In the genomic region with DNA sequence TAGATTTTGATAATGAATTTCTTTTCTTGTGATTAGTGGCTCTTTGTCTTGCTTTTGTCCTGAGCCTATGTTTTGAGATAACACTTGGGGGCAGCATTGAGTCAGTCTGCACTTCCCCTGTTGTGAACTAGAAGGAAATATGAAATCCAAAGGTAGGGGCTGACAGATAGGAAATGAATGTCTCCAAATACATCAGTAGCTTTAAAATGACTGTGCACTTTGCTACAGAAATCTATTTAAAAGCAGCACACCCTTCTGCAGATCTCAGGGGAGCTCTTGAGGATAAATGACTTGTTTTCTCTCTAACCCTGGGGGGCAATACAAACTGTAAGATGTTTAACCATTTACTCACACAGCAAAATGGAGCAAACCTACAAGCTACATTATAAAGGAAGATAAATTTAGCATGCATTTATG, we compare ENCODE assay signal across 8 cellular contexts.
DNase-seq lines count a peak whose midpoint lies in the region; ATAC-seq lines count a peak whose summit lies in the region.

No MANE protein-coding gene starts in this region.

- peak; percentile 29 for DNase-seq in COLO829 (ENCODE audit: low spot score)
- peak; percentile 55 for DNase-seq in H4 (ENCODE audit: low spot score)
- DNase-seq in NCI-H2227 treated with DMSO at 0.1 percent for 48 hours (lab: John Stamatoyannopoulos, UW), result peak; percentile 83
- peak; percentile 21 for DNase-seq in cerebellum (ENCODE audit: low spot score)
- peak; percentile 41 to 88 for DNase-seq in trophoblast cell
- no peak for DNase-seq in HPDE6-E6E7 (ENCODE audit: extremely low spot score)
- DNase-seq in activated CD8-positive, alpha-beta memory T cell treated with anti-CD3 and anti-CD28 coated beads, Interleukin-2, amount 50 U/mL, for 48 hours, result no peak

- no peak overlapping the region for H2AFZ ChIP-seq in trophoblast cell (ENCODE audit: insufficient read depth, low read length, poor library complexity)

- no peak overlapping the region for H4K91ac ChIP-seq in trophoblast cell (ENCODE audit: low read depth, low read length)

- no peak overlapping the region for H2BK5ac ChIP-seq in trophoblast cell (ENCODE audit: low read depth, low read length, poor library complexity)

- ATAC-seq in GM18498 (IDR thresholded peaks at IDR 0.05; ENCODE audit: unreplicated experiment), result no peak

- H3K18ac ChIP-seq in trophoblast cell (ENCODE audit: low read length), result no peak overlapping the region

- no peaks in the 10 kb centered on the region for H3K27me3 ChIP-seq in trophoblast cell (ENCODE audit: insufficient read depth, low read length)

- H4K12ac ChIP-seq in trophoblast cell (ENCODE audit: low read depth, low read length), result no peak overlapping the region

- no peak overlapping the region for H2BK120ac ChIP-seq in trophoblast cell (ENCODE audit: insufficient read depth, low read length, poor library complexity)

- H2BK12ac ChIP-seq in trophoblast cell (ENCODE audit: low read length), result no peak overlapping the region

- H3K9me3 ChIP-seq in trophoblast cell (ENCODE audit: insufficient read depth, low read depth, low read length), result no peaks in the 10 kb centered on the region

- no peaks in the 10 kb centered on the region for H3K36me3 ChIP-seq in trophoblast cell (ENCODE audit: control insufficient read depth in 1 of 2, insufficient read depth in 2 of 2, low read length in 2 of 2)

- H3K79me1 ChIP-seq in trophoblast cell (ENCODE audit: low read length), result no peaks in the 10 kb centered on the region

- H3K14ac ChIP-seq in trophoblast cell (ENCODE audit: low read length), result no peak overlapping the region

- no peak overlapping the region for H3K4me3 ChIP-seq in trophoblast cell (ENCODE audit: low read depth, low read length)

- no peak overlapping the region for H3K9ac ChIP-seq in trophoblast cell (ENCODE audit: low read length)

- no peak overlapping the region for H3K27ac ChIP-seq in trophoblast cell (ENCODE audit: low read depth, low read length)

- H3K23ac ChIP-seq in trophoblast cell (ENCODE audit: low read length), result no peak overlapping the region

- H3K79me2 ChIP-seq in trophoblast cell (ENCODE audit: control insufficient read depth, insufficient read depth, low read length, poor library complexity), result no peaks in the 10 kb centered on the region

- H3K4me2 ChIP-seq in trophoblast cell (ENCODE audit: low read length), result no peak overlapping the region

- no peak overlapping the region for H2AK5ac ChIP-seq in trophoblast cell (ENCODE audit: low read length)

- H3K4ac ChIP-seq in trophoblast cell (ENCODE audit: low read depth, low read length), result no peak overlapping the region

- no peak overlapping the region for H4K8ac ChIP-seq in trophoblast cell (ENCODE audit: low read depth, low read length)

- no peaks in the 10 kb centered on the region for H3K4me1 ChIP-seq in trophoblast cell (ENCODE audit: control insufficient read depth in 1 of 2, insufficient read depth in 2 of 2, low read length in 2 of 2)

Comparison
In these comparisons a context has a peak if more than half of its experiments do, and no peak if none do; other contexts are left out.
1. DNase-seq: peak in COLO829 (single experiment), H4 (single experiment), NCI-H2227 treated with DMSO at 0.1 percent for 48 hours (single experiment), cerebellum (single experiment) and trophoblast cell (2 of 2); none in HPDE6-E6E7 (single experiment) and activated CD8-positive, alpha-beta memory T cell treated with anti-CD3 and anti-CD28 coated beads, Interleukin-2, amount 50 U/mL, for 48 hours (single experiment).